Comparison of ENCODE assay signal across 8 cellular contexts in the genomic region with DNA sequence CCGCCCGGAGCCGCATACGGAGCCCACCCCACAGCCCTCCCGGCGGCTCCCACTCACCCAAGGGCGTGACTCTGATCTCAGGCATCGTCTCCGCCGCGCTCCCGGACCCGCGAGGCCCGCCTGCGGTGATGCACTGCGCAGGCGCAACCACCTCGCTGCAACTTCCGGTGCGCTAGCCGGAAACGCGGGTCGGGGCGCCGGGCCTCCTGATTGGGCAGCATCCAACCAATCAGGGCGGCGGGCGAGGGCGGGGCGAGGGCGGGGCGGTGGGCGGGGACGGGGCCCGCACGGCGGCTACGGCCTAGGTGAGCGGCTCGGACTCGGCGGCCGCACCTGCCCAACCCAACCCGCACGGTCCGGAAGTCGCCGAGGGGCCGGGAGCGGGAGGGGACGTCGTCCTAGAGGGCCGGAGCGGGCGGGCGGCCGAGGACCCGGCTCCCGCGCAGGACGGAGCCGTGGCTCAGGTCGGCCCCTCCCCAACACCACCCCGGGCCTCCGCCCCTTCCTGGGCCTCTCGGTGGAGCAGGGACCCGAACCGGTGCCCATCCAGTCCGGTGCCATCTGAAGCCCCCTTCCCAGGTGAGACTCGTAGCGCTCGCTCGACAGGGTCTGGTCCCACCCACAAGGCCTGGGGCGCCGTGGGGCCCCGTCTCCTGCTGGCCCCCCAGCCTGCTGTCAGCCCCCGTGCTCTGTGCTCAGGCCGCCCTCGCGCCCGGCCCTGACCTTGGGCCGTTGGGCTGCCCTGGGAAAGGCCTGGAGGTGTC. TPM values are rescaled to one million over a fixed set of nuclear protein-coding genes. Genes with fewer than 3 reads are reported as not detected.
DNase-seq lines count a peak whose midpoint lies in the region; ATAC-seq and TF ChIP-seq lines count a peak whose summit lies in the region.

A gene (plus strand): TSS at position 279 of the 764 bp plus-strand sequence. CDS start 2,109 bp downstream, outside the sequence.
A gene (minus strand): TSS at position 137 of the 764 bp plus-strand sequence. CDS start 52 bp downstream, at position 85.

- H3K4me3 ChIP-seq in fibroblast of mammary gland (ENCODE audit: control insufficient read depth, low read depth, low read length) = peak within 1 kb of the TSS; percentile 71

- DNase-seq in DMS53 (lab: John Stamatoyannopoulos, UW) (peak; percentile 98), RWPE1 (ENCODE audit: low spot score) (peak; percentile 95), fibroblast of mammary gland (ENCODE audit: low read depth) (peak; percentile 84)
- DNase-seq in natural killer cell treated with Interleukin-12 subunit alpha and Interleukin-12 subunit beta and Interleukin-15 and Interleukin-18, amount 100 ng/mL, for 72 hours (ENCODE audit: low spot score) = peak; percentile 96
- DNase-seq in stimulated activated naive CD4-positive, alpha-beta T cell treated with Interleukin-2 at 50 U/mL for 16 hours (lab: John Stamatoyannopoulos, UW) = peak; percentile 93

- peaks cover 12% of the 10 kb centered on the region for H3K36me3 Mint-ChIP-seq in activated T-helper 17 cell treated with anti-CD3 and anti-CD28 coated beads, Interleukin-2, amount 50 U/mL, for 72 hours (ENCODE audit: low read depth)
- H3K36me3 Mint-ChIP-seq in natural killer cell treated with Interleukin-12 subunit alpha and Interleukin-12 subunit beta and Interleukin-15 and Interleukin-18, amount 100 ng/mL, for 72 hours = peaks cover 6% of the 10 kb centered on the region

- POLR2A ChIA-PET in RWPE1 (lab: Yijun Ruan, JAX; ENCODE audit: low non-redundant PET) = no interaction called here

- no peaks in the 10 kb centered on the region for H3K9me3 Mint-ChIP-seq in activated T-helper 17 cell treated with anti-CD3 and anti-CD28 coated beads, Interleukin-2, amount 50 U/mL, for 72 hours
- H3K9me3 Mint-ChIP-seq in natural killer cell treated with Interleukin-12 subunit alpha and Interleukin-12 subunit beta and Interleukin-15 and Interleukin-18, amount 100 ng/mL, for 72 hours = no peaks in the 10 kb centered on the region

- H3K4me3 Mint-ChIP-seq in activated T-helper 17 cell treated with anti-CD3 and anti-CD28 coated beads, Interleukin-2, amount 50 U/mL, for 72 hours = peak within 1 kb of the TSS; percentile 80
- H3K4me3 Mint-ChIP-seq in natural killer cell treated with Interleukin-12 subunit alpha and Interleukin-12 subunit beta and Interleukin-15 and Interleukin-18, amount 100 ng/mL, for 72 hours = peak within 1 kb of the TSS; percentile 99

- H3K27me3 Mint-ChIP-seq in activated T-helper 17 cell treated with anti-CD3 and anti-CD28 coated beads, Interleukin-2, amount 50 U/mL, for 72 hours = no peaks in the 10 kb centered on the region
- no peaks in the 10 kb centered on the region for H3K27me3 Mint-ChIP-seq in natural killer cell treated with Interleukin-12 subunit alpha and Interleukin-12 subunit beta and Interleukin-15 and Interleukin-18, amount 100 ng/mL, for 72 hours

- CTCF ChIA-PET in RWPE1 (lab: Yijun Ruan, JAX) = no interaction called here

- no peak for TF ChIP-seq EP300 in Ishikawa (IDR thresholded peaks at IDR 0.05; ENCODE audit: borderline replicate concordance)

- TF ChIP-seq CTCF in RWPE1 (conservative IDR thresholded peaks at IDR 0.05; ENCODE audit: low read depth) (no peak), fibroblast of mammary gland (conservative IDR thresholded peaks at IDR 0.05; ENCODE audit: control insufficient read depth, insufficient read depth, low read depth, low read length) (no peak)

- no peak for TF ChIP-seq RAD21 in Ishikawa (IDR thresholded peaks at IDR 0.05; ENCODE audit: low read depth)

- H3K27ac ChIP-seq in RWPE1 = peak within 1 kb of the TSS; percentile 89

- H3K4me1 Mint-ChIP-seq in activated T-helper 17 cell treated with anti-CD3 and anti-CD28 coated beads, Interleukin-2, amount 50 U/mL, for 72 hours = peaks cover 13% of the 10 kb centered on the region
- H3K4me1 Mint-ChIP-seq in natural killer cell treated with Interleukin-12 subunit alpha and Interleukin-12 subunit beta and Interleukin-15 and Interleukin-18, amount 100 ng/mL, for 72 hours (ENCODE audit: low read depth in 2 of 2) = peaks cover 20 to 26% of the 10 kb centered on the region in 2 donors

- peak; percentile 76 for ATAC-seq in GM21576 (IDR thresholded peaks at IDR 0.05; ENCODE audit: unreplicated experiment)
- peak; percentile 91 for ATAC-seq in activated T-helper 17 cell treated with anti-CD3 and anti-CD28 coated beads, Interleukin-2, amount 50 U/mL, for 72 hours (replicated peaks)
- ATAC-seq in natural killer cell treated with Interleukin-12 subunit alpha and Interleukin-12 subunit beta and Interleukin-15 and Interleukin-18, amount 100 ng/mL, for 72 hours = peak; percentile 90 to 94

- H3K27ac Mint-ChIP-seq in activated T-helper 17 cell treated with anti-CD3 and anti-CD28 coated beads, Interleukin-2, amount 50 U/mL, for 72 hours = peak within 1 kb of the TSS; percentile 86
- peak within 1 kb of the TSS; percentile 80 to 94 for H3K27ac Mint-ChIP-seq in natural killer cell treated with Interleukin-12 subunit alpha and Interleukin-12 subunit beta and Interleukin-15 and Interleukin-18, amount 100 ng/mL, for 72 hours

TF ChIP-seq in Ishikawa, 13 proteins besides CTCF, POLR2A, EP300 and RAD21:
- TF ChIP-seq CREB1 (IDR thresholded peaks at IDR 0.05; ENCODE audit: low read depth) (peak; percentile 28; the same call in 1 of the 2 replicates), TAF1 (IDR thresholded peaks at IDR 0.05; ENCODE audit: low read depth) (peak; percentile 78; the same call in 1 of the 2 replicates), FOXM1 (IDR thresholded peaks at IDR 0.05; ENCODE audit: borderline replicate concordance, low read depth) (no peak), ZBTB7A (IDR thresholded peaks at IDR 0.05; ENCODE audit: low read depth) (peak; percentile 30), TCF12 (IDR thresholded peaks at IDR 0.05; ENCODE audit: low read depth) (peak; percentile 9; the same call in 1 of the 2 replicates)
- TF ChIP-seq, protein P1, sequence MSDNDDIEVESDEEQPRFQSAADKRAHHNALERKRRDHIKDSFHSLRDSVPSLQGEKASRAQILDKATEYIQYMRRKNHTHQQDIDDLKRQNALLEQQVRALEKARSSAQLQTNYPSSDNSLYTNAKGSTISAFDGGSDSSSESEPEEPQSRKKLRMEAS (IDR thresholded peaks at IDR 0.05) = peak; percentile 66
- TF ChIP-seq, protein P2, sequence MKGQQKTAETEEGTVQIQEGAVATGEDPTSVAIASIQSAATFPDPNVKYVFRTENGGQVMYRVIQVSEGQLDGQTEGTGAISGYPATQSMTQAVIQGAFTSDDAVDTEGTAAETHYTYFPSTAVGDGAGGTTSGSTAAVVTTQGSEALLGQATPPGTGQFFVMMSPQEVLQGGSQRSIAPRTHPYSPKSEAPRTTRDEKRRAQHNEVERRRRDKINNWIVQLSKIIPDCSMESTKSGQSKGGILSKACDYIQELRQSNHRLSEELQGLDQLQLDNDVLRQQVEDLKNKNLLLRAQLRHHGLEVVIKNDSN (IDR thresholded peaks at IDR 0.05) = no peak
TF ChIP-seq in Ishikawa: peak in this region for 5.

RNA-seq across cellular contexts. Expression of the first gene that starts in this region (rescaled TPM):
- 10 to 100 TPM; 16.8 to 22.3 TPM for total RNA-seq in activated T-helper 17 cell treated with anti-CD3 and anti-CD28 coated beads, Interleukin-2, amount 50 U/mL, for 72 hours
- total RNA-seq in natural killer cell treated with Interleukin-12 subunit alpha and Interleukin-12 subunit beta and Interleukin-15 and Interleukin-18, amount 100 ng/mL, for 72 hours = 10 to 100 TPM; 15.7 to 20.1 TPM

RNA-seq across cellular contexts. Expression of the second gene that starts in this region (rescaled TPM):
- total RNA-seq in activated T-helper 17 cell treated with anti-CD3 and anti-CD28 coated beads, Interleukin-2, amount 50 U/mL, for 72 hours = 100 to 1,000 TPM; 122 to 125 TPM
- total RNA-seq in natural killer cell treated with Interleukin-12 subunit alpha and Interleukin-12 subunit beta and Interleukin-15 and Interleukin-18, amount 100 ng/mL, for 72 hours = 100 to 1,000 TPM; 122 to 204 TPM

Comparison
In these comparisons a context has a peak if more than half of its experiments do, and no peak if none do; other contexts are left out.
1. Peak in every context shown above with its lines: DNase-seq, ATAC-seq, H3K4me3 ChIP-seq and H3K27ac ChIP-seq.